ENCODE assay signal across 8 cellular contexts in the genomic region with DNA sequence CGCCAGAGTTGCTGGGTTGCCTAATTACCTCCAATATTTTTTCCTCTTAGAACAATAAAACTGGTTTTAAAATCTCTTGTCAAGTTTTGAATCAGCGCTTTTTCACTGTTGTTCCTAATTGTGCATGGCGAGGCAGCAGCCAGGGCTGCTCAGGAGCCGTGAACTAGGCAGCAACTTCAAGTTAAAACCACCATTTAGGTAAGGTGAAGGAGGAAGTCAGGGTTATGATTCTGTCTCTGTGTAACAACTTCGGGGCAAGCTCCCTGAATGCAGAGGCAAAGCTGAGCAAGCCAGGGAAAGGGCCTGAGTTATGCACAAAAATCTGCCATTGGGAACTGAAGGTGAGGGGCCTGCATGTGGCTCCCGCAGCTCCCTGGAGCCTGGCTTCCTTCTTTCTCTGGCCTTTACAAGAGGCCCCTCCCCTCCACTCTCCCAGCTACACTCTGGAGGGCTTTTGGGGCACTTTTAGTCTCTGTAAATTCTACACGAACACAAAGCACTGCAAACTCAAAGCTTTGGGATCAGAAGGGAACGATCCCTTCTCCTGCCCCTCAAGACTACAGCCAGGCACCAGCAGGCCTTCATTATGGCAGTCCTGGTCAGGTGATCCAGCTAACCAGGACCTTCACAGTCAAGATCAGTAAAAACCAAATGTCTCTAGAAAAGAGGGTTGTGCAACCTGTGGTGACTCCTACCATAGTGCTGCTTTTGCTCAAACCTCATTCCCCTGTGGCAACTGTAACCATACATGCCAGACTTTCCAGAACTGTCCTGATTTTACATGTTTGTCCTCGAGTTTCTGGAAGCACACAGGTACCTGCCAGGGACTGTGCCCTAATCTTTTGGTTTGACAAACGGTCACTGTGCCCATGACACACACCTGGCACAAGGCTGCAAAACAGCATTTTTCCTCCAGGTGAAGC.
A peak's percentile ranks its signal among the peaks of the same experiment; 100 is the strongest.
DNase-seq lines count a peak whose midpoint lies in the region; ATAC-seq and TF ChIP-seq lines count a peak whose summit lies in the region.

No MANE protein-coding gene starts in this region.

- H3K36me3 ChIP-seq in DND-41 (ENCODE audit: insufficient read depth, low read length) = no peaks in the 10 kb centered on the region
- H3K36me3 ChIP-seq in OCI-LY7 (ENCODE audit: insufficient read depth, low read length) = peaks cover 26% of the 10 kb centered on the region
- no peaks in the 10 kb centered on the region for H3K36me3 ChIP-seq in ovary

- 57 to 62% (median 60%) methylated on average over 10 of the region's 10 CpGs for WGBS in ovary, 3 donors

- H3K9me3 Mint-ChIP-seq in endothelial cell (ENCODE audit: unreplicated experiment) = no peaks in the 10 kb centered on the region

- H3K79me2 ChIP-seq in DND-41 (ENCODE audit: insufficient read depth, low read length) (peaks cover 76% of the 10 kb centered on the region), OCI-LY7 (ENCODE audit: insufficient read depth, low read depth, low read length) (peaks cover 69% of the 10 kb centered on the region)

- intact Hi-C loops in OCI-LY7 (cut with micrococcal nuclease; ENCODE audit: unreplicated experiment) (no loop called here), ovary (cut with DNase I) (no loop called here)

- no peak for TF ChIP-seq POLR2A in ovary (IDR thresholded peaks at IDR 0.05)

- peaks cover 46% of the 10 kb centered on the region for H3K4me1 Mint-ChIP-seq in endothelial cell (ENCODE audit: unreplicated experiment)

- H3K4me3 ChIP-seq in DND-41 (ENCODE audit: low read depth in 1 of 2, low read length in 2 of 2) = no peak overlapping the region
- peak overlapping the region; percentile 72 for H3K4me3 ChIP-seq in OCI-LY7 (ENCODE audit: low read depth, low read length, poor library complexity, severe bottlenecking)
- H3K4me3 ChIP-seq in ovary = no peak overlapping the region

- H3K9me3 ChIP-seq in DND-41 (ENCODE audit: insufficient read depth, low read length, severe bottlenecking) = no peaks in the 10 kb centered on the region
- H3K9me3 ChIP-seq in OCI-LY7 (ENCODE audit: low read length) = no peaks in the 10 kb centered on the region
- no peaks in the 10 kb centered on the region for H3K9me3 ChIP-seq in ovary

- ATAC-seq in DND-41 (ENCODE audit: insufficient read depth, low read depth) (no peak), GM21423 (IDR thresholded peaks at IDR 0.05; ENCODE audit: unreplicated experiment) (no peak)

- peaks cover 7% of the 10 kb centered on the region for H3K36me3 Mint-ChIP-seq in endothelial cell (ENCODE audit: low read depth, unreplicated experiment)

- H4K20me1 ChIP-seq in DND-41 (ENCODE audit: insufficient read depth, low read length) = peaks cover 29% of the 10 kb centered on the region; the same call in 1 of the 2 replicates
- H4K20me1 ChIP-seq in OCI-LY7 (ENCODE audit: insufficient read depth, low read length) = no peaks in the 10 kb centered on the region

- no peak overlapping the region for H3K27ac ChIP-seq in DND-41 (ENCODE audit: low read length)
- peak overlapping the region; percentile 80 for H3K27ac ChIP-seq in OCI-LY7 (ENCODE audit: low read depth, low read length, poor library complexity, severe bottlenecking)
- H3K27ac ChIP-seq in ovary = peak overlapping the region; percentile 95 to 99

- H3K4me2 ChIP-seq in DND-41 (ENCODE audit: insufficient read depth, low read length) (peak overlapping the region; percentile 89; the same call in 1 of the 2 replicates), OCI-LY7 (ENCODE audit: low read length) (peak overlapping the region; percentile 99)

- BruUV-seq in OCI-LY7 (replicated peaks; lab: Mats Ljungman, UMichigan) = no TSS peak

- H3K4me1 ChIP-seq in DND-41 (ENCODE audit: insufficient read depth, low read length) = peaks cover 40% of the 10 kb centered on the region
- H3K4me1 ChIP-seq in OCI-LY7 (ENCODE audit: insufficient read depth, low read length, poor library complexity, severe bottlenecking) = peaks cover 59% of the 10 kb centered on the region
- H3K4me1 ChIP-seq in ovary (ENCODE audit: insufficient read depth) = peaks cover 27% of the 10 kb centered on the region

- no peak overlapping the region for H3K9ac ChIP-seq in DND-41 (ENCODE audit: low read depth, low read length)

- H2AFZ ChIP-seq in DND-41 (ENCODE audit: low read depth, low read length) (no peak overlapping the region), OCI-LY7 (ENCODE audit: low read length) (no peak overlapping the region; the same call in 1 of the 2 replicates)

- CTCF ChIA-PET in OCI-LY7 (lab: Charles Lee; ENCODE audit: unreplicated experiment) = interaction anchor here (0.7 to 1.3 kb wide), 6 partner anchors 9 to 56 kb away, joined by 3 to 5 read pairs (median 3); no protein-coding TSS in a partner anchor

- no peaks in the 10 kb centered on the region for H3K9me2 ChIP-seq in OCI-LY7 (ENCODE audit: insufficient read depth, low read length)

- DNase-seq in DND-41 = no peak
- peak; percentile 41 for DNase-seq in OCI-LY7 (ENCODE audit: low spot score)
- no peak for DNase-seq in endothelial cell (ENCODE audit: low spot score)
- DNase-seq in ovary = peak in 1 of 5 donors; percentile 42
- DNase-seq in AG08396 (ENCODE audit: low spot score) = no peak
- DNase-seq in HPDE6-E6E7 (ENCODE audit: extremely low spot score) = no peak
- DNase-seq in LoVo (ENCODE audit: low spot score) = no peak

- H3K27ac Mint-ChIP-seq in endothelial cell (ENCODE audit: unreplicated experiment) = peak overlapping the region; percentile 82

- TF ChIP-seq CTCF in DND-41 (IDR thresholded peaks at IDR 0.05; ENCODE audit: borderline replicate concordance, extremely low read depth, low read length, poor library complexity, severe bottlenecking) (no peak), OCI-LY7 (conservative IDR thresholded peaks at IDR 0.05; ENCODE audit: low read length) (no peak), endothelial cell (IDR thresholded peaks at IDR 0.05; ENCODE audit: unreplicated experiment) (no peak), ovary (IDR thresholded peaks at IDR 0.05) (no peak)

- H3K4me3 Mint-ChIP-seq in endothelial cell (ENCODE audit: unreplicated experiment) = peak overlapping the region; percentile 31

- no peak for TF ChIP-seq EP300 in ovary (IDR thresholded peaks at IDR 0.05)

- peaks cover 15% of the 10 kb centered on the region for H3K27me3 Mint-ChIP-seq in endothelial cell (ENCODE audit: unreplicated experiment)

- POLR2A ChIA-PET in OCI-LY7 (lab: Charles Lee) = interaction anchor here (0.6 to 6.5 kb wide), 7 partner anchors 11 to 43 kb away, joined by 3 to 97 read pairs (median 8); a partner anchor contains a TSS

- H3K27me3 ChIP-seq in DND-41 (ENCODE audit: insufficient read depth, low read length, poor library complexity) = no peaks in the 10 kb centered on the region
- H3K27me3 ChIP-seq in ovary = no peaks in the 10 kb centered on the region
